Comparison of ENCODE assay signal across 8 cellular contexts in genomic region chr1:154982897-154983648, GRCh38. TPM values are rescaled to one million over a fixed set of nuclear protein-coding genes. Genes with fewer than 3 reads are reported as not detected.
DNase-seq lines count a peak whose midpoint lies in the region; ATAC-seq and TF ChIP-seq lines count a peak whose summit lies in the region.

FLAD1 (plus strand) TSS chr1:154983344; CDS start chr1:154983695, 351 bp downstream.

- H3K4me1 ChIP-seq in mononuclear cell (ENCODE audit: insufficient read depth, low read length): peaks cover 29% of the 10 kb centered on the region

- TF ChIP-seq RAD21 in Ishikawa (IDR thresholded peaks at IDR 0.05; ENCODE audit: low read depth): no peak

- peak within 1 kb of the TSS; percentile 60 for H3K4me3 ChIP-seq in mononuclear cell (ENCODE audit: low read length)

- H3K27me3 ChIP-seq in mononuclear cell (ENCODE audit: insufficient read depth, low read length): no peaks in the 10 kb centered on the region

- DNase-seq in DMS153 (lab: John Stamatoyannopoulos, UW) (peak; percentile 100), OCI-M2 (lab: John Stamatoyannopoulos, UW; ENCODE audit: unreplicated experiment) (peak; percentile 78), activated T-cell treated with anti-CD3 and anti-CD28 coated beads for 24 hours (ENCODE audit: low read depth) (peak; percentile 96), epithelial cell of prostate (ENCODE audit: low read depth, low spot score) (peak; percentile 99)
- DNase-seq in stimulated activated CD8-positive, alpha-beta memory T cell treated with anti-CD3 and anti-CD28 coated beads, Interleukin-2, amount 100 ng/mL, for 48 hours (ENCODE audit: low read depth in 2 of 2): peak; percentile 88 to 94

- H3K9me3 ChIP-seq in mononuclear cell (ENCODE audit: low read depth, low read length): no peaks in the 10 kb centered on the region

- TF ChIP-seq EP300 in Ishikawa (IDR thresholded peaks at IDR 0.05; ENCODE audit: borderline replicate concordance): no peak

- H3K27ac ChIP-seq in epithelial cell of prostate: peak within 1 kb of the TSS; percentile 53

- peak; percentile 95 for ATAC-seq in GM21619 (IDR thresholded peaks at IDR 0.05; ENCODE audit: unreplicated experiment)

TF ChIP-seq in Ishikawa, 13 proteins besides CTCF, POLR2A, EP300 and RAD21:
- peak; percentile 96 for TF ChIP-seq MAX (IDR thresholded peaks at IDR 0.05)
- TF ChIP-seq TAF1 (IDR thresholded peaks at IDR 0.05; ENCODE audit: low read depth): peak; percentile 77
- TF ChIP-seq EGR1 (IDR thresholded peaks at IDR 0.05): 0 out of 2 replicates have a peak, but pooled peaks have one; percentile 46
- TF ChIP-seq CEBPB (IDR thresholded peaks at IDR 0.05): no peak
- TF ChIP-seq FOXM1 (IDR thresholded peaks at IDR 0.05; ENCODE audit: borderline replicate concordance, low read depth): peak; percentile 70; the same call in 1 of the 2 replicates
- no peak for TF ChIP-seq ZBTB7A (IDR thresholded peaks at IDR 0.05; ENCODE audit: low read depth)
- peak; percentile 96 for TF ChIP-seq USF1 (IDR thresholded peaks at IDR 0.05)
- TF ChIP-seq YY1 (IDR thresholded peaks at IDR 0.05; ENCODE audit: low read depth): no peak
- no peak for TF ChIP-seq NFIC (IDR thresholded peaks at IDR 0.05)
- TF ChIP-seq TCF12 (IDR thresholded peaks at IDR 0.05; ENCODE audit: low read depth): no peak
- peak; percentile 38; the same call in 1 of the 2 replicates for TF ChIP-seq CREB1 (IDR thresholded peaks at IDR 0.05; ENCODE audit: low read depth)
- no peak for TF ChIP-seq REST (IDR thresholded peaks at IDR 0.05; ENCODE audit: low read depth)
- TF ChIP-seq TEAD4 (IDR thresholded peaks at IDR 0.05): no peak

RNA-seq across cellular contexts. Expression of gene FLAD1, which starts in this region (rescaled TPM):
- total RNA-seq in mononuclear cell: 11.3 TPM

Comparison
In these comparisons a context has a peak if more than half of its experiments do, and no peak if none do; other contexts are left out.
1. Peak in every context shown above with its lines: DNase-seq, ATAC-seq, H3K4me3 ChIP-seq and H3K27ac ChIP-seq.